Comparison of ENCODE assay signal across 16 cellular contexts in the genomic region with DNA sequence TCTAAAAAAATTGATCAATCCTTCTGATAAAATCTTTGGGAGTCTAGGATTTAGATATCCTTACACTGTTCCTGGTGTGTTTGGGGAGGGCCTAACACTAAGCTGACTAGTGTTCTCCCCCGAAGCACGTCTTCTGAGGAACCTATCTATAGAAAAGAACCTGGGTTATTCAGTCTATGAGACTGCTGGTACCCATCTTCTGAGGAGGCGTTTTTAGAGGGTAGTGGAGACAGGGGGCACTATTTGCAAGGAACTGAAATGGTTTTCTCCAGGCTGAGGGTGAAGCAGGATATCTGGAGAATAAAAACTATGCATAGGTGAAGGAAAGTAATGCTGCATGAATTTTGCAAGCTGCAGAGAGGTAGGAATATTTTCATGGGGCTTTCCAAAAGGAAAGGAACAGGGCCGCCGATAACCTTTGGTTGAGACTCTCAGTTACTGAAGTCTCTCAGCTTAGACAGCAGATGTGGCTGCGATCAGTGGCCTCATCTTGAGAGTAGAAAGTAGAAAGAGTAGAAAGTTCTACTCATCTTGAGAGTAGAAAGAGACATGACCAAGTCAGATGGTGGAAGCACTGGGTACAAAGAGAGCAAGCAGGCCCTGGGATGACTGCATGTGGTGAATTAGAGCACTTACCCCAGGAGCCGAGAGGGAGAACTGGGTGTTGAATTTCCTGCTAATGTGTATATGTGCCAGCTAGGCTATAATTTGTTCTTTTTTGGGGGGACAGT. TPM values are rescaled to one million over a fixed set of nuclear protein-coding genes. Genes with fewer than 3 reads are reported as not detected.
DNase-seq lines count a peak whose midpoint lies in the region; ATAC-seq and TF ChIP-seq lines count a peak whose summit lies in the region.
"Had no signal": no experiment of that assay in that cellular context is flagged by ENCODE, and none has a peak within 500 bp of the region (broad histone marks: within the 10 kb centered on the region; RNA-seq: fewer than 3 reads in every experiment).

No MANE protein-coding gene starts in this region.

- no peaks in the 10 kb centered on the region for H3K4me1 ChIP-seq in foreskin keratinocyte
- no peaks in the 10 kb centered on the region for H3K4me1 ChIP-seq in CD8-positive, alpha-beta T cell (ENCODE audit: insufficient read depth, low read length)

- intact Hi-C loops in CD8-positive, alpha-beta T cell (cut with DNase I, micrococcal nuclease): no loop called here
- intact Hi-C loops in dorsolateral prefrontal cortex (cut with DNase I): no loop called here

- CTCF ChIA-PET in CD8-positive, alpha-beta T cell (lab: Charles Lee): no interaction called here

- H3K36me3 ChIP-seq in CD8-positive, alpha-beta T cell (ENCODE audit: insufficient read depth, low read length): no peaks in the 10 kb centered on the region

- POLR2A ChIA-PET in CD8-positive, alpha-beta T cell (lab: Charles Lee): no interaction called here

- H3K27ac ChIP-seq in foreskin keratinocyte (no peak overlapping the region), dorsolateral prefrontal cortex (no peak overlapping the region)
- H3K27ac ChIP-seq in CD8-positive, alpha-beta T cell (ENCODE audit: low read depth, low read length): no peak overlapping the region
- H3K27ac ChIP-seq: hepatocyte had no signal

- TF ChIP-seq CTCF in foreskin keratinocyte (conservative IDR thresholded peaks at IDR 0.05): peak; percentile 3
- no peak for TF ChIP-seq CTCF in CD8-positive, alpha-beta T cell (IDR thresholded peaks at IDR 0.05)
- TF ChIP-seq CTCF in dorsolateral prefrontal cortex (IDR thresholded peaks at IDR 0.05 in 54 of 56, conservative IDR thresholded peaks at IDR 0.05 in 2 of 56; ENCODE audit: low read depth in 1 of 56, partially characterized antibody in 56 of 56): no peak

- no peak overlapping the region for H3K4me3 Mint-ChIP-seq in CD8-positive, alpha-beta T cell
- H3K4me3 Mint-ChIP-seq: activated CD8-positive, alpha-beta memory T cell treated with anti-CD3 and anti-CD28 coated beads, Interleukin-2, amount 10 ng/mL, durations not matched to agents 7 days and 5 days; dendritic cell treated with granulocyte-macrophage colony-stimulating factor and Interleukin-4, amounts not matched to agents 40 ng/mL and 50 ng/mL, for 4 days; WTC11 had no signal

- H3K36me3 Mint-ChIP-seq in CD8-positive, alpha-beta T cell: no peaks in the 10 kb centered on the region
- H3K36me3 Mint-ChIP-seq: activated CD8-positive, alpha-beta memory T cell treated with anti-CD3 and anti-CD28 coated beads, Interleukin-2, amount 10 ng/mL, durations not matched to agents 7 days and 5 days had no signal

- no peak for DNase-seq in foreskin keratinocyte
- DNase-seq in effector CD8-positive, alpha-beta T cell (lab: John Stamatoyannopoulos, UW): no peak
- no peak for DNase-seq in NCI-H2196 (lab: John Stamatoyannopoulos, UW; ENCODE audit: unreplicated experiment)
- DNase-seq in CD8-positive, alpha-beta T cell: no peak
- no peak for DNase-seq in dorsolateral prefrontal cortex
- DNase-seq: activated CD8-positive, alpha-beta memory T cell treated with anti-CD3 and anti-CD28 coated beads, Interleukin-2, amount 10 ng/mL, durations not matched to agents 7 days and 5 days; AML-193; NCI-H510A; posterior cingulate gyrus; SW 1271 had no signal

- H3K9me3 Mint-ChIP-seq in CD8-positive, alpha-beta T cell: peaks cover 13% of the 10 kb centered on the region
- H3K9me3 Mint-ChIP-seq: dendritic cell treated with granulocyte-macrophage colony-stimulating factor and Interleukin-4, amounts not matched to agents 40 ng/mL and 50 ng/mL, for 4 days had no signal

- ATAC-seq in GM18858 (IDR thresholded peaks at IDR 0.05; ENCODE audit: unreplicated experiment): peak; percentile 98
- ATAC-seq in GM21619 (IDR thresholded peaks at IDR 0.05; ENCODE audit: unreplicated experiment): peak; percentile 98
- peak; percentile 92 for ATAC-seq in HG03103 (IDR thresholded peaks at IDR 0.05; ENCODE audit: low read depth, unreplicated experiment)
- no peak for ATAC-seq in foreskin keratinocyte
- ATAC-seq in CD8-positive, alpha-beta T cell: no peak
- ATAC-seq: activated CD8-positive, alpha-beta memory T cell treated with anti-CD3 and anti-CD28 coated beads, Interleukin-2, amount 10 ng/mL, durations not matched to agents 7 days and 5 days; WTC11 had no signal

- H3K27me3 ChIP-seq in foreskin keratinocyte: no peaks in the 10 kb centered on the region
- H3K27me3 ChIP-seq in CD8-positive, alpha-beta T cell (ENCODE audit: insufficient read depth, low read length): no peaks in the 10 kb centered on the region
- no peaks in the 10 kb centered on the region for H3K27me3 ChIP-seq in dorsolateral prefrontal cortex
- H3K27me3 ChIP-seq: hepatocyte had no signal

- no peaks in the 10 kb centered on the region for H3K4me1 Mint-ChIP-seq in CD8-positive, alpha-beta T cell (ENCODE audit: low read depth)
- H3K4me1 Mint-ChIP-seq: activated CD8-positive, alpha-beta memory T cell treated with anti-CD3 and anti-CD28 coated beads, Interleukin-2, amount 10 ng/mL, durations not matched to agents 7 days and 5 days had no signal

- no peaks in the 10 kb centered on the region for H3K9me3 ChIP-seq in CD8-positive, alpha-beta T cell (ENCODE audit: low read length)

- H3K27ac Mint-ChIP-seq in CD8-positive, alpha-beta T cell: no peak overlapping the region
- H3K27ac Mint-ChIP-seq: activated CD8-positive, alpha-beta memory T cell treated with anti-CD3 and anti-CD28 coated beads, Interleukin-2, amount 10 ng/mL, durations not matched to agents 7 days and 5 days; dendritic cell treated with granulocyte-macrophage colony-stimulating factor and Interleukin-4, amounts not matched to agents 40 ng/mL and 50 ng/mL, for 4 days; WTC11 had no signal

- no peaks in the 10 kb centered on the region for H3K27me3 Mint-ChIP-seq in CD8-positive, alpha-beta T cell (ENCODE audit: low read depth)
- H3K27me3 Mint-ChIP-seq: activated CD8-positive, alpha-beta memory T cell treated with anti-CD3 and anti-CD28 coated beads, Interleukin-2, amount 10 ng/mL, durations not matched to agents 7 days and 5 days; dendritic cell treated with granulocyte-macrophage colony-stimulating factor and Interleukin-4, amounts not matched to agents 40 ng/mL and 50 ng/mL, for 4 days had no signal

- H3K4me3 ChIP-seq in CD8-positive, alpha-beta T cell (ENCODE audit: low read depth, low read length): no peak overlapping the region
- no peak overlapping the region for H3K4me3 ChIP-seq in dorsolateral prefrontal cortex
- H3K4me3 ChIP-seq: hepatocyte had no signal

RNA-seq across cellular contexts. Expression of a gene that starts 31.8 kb away (rescaled TPM):
- total RNA-seq in foreskin keratinocyte: 0.14 TPM in 2 replicates
- polyA plus RNA-seq in foreskin keratinocyte: 0.09 and 0.10 TPM in 2 replicates
- not detected for total RNA-seq in CD8-positive, alpha-beta T cell
- total RNA-seq in dorsolateral prefrontal cortex: 10 to 100 TPM in 15 of 120 experiments, 1 to 10 TPM in 104, under 1 TPM in 1; 0.99 to 25.8 (median 4.2) TPM
- total RNA-seq: activated CD8-positive, alpha-beta memory T cell treated with anti-CD3 and anti-CD28 coated beads, Interleukin-2, amount 10 ng/mL, durations not matched to agents 7 days and 5 days had no signal

Comparison
In these comparisons a context has a peak if more than half of its experiments do, and no peak if none do; other contexts are left out.
1. ATAC-seq: peak in GM18858 (single experiment), GM21619 (single experiment) and HG03103 (single experiment); none in foreskin keratinocyte (single experiment) and CD8-positive, alpha-beta T cell (single experiment).